In the genomic region with DNA sequence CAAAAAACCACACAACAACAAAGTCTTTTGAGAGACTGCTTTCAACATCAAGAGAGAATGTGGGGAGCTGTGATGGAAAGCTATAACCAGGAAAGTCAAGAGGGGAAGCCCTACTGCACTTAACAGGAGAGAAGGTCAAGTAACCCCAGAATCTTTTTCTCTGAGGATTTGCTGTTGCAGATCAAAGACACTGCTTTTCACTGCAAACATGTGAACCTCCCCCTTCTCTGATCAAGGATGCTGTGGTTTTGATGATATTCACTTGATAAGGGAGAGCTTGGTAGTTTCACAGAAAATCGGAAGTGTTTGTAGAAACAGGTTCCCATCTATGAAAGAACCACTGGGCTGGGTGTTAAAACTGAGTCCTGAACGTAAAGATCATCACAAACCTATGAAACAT, we compare ENCODE assay signal across 16 cellular contexts. TPM values are rescaled to one million over a fixed set of nuclear protein-coding genes. Genes with fewer than 3 reads are reported as not detected.
DNase-seq lines count a peak whose midpoint lies in the region; ATAC-seq and FAIRE-seq lines count a peak whose summit lies in the region.
"Had no signal": no experiment of that assay in that cellular context is flagged by ENCODE, and none has a peak within 500 bp of the region (broad histone marks: within the 10 kb centered on the region; RNA-seq: fewer than 3 reads in every experiment).

No MANE protein-coding gene starts in this region.

- peaks cover 96% of the 10 kb centered on the region for H3K36me3 Mint-ChIP-seq in activated T-helper 17 cell treated with anti-CD3 and anti-CD28 coated beads, Interleukin-2, amount 50 U/mL, for 72 hours (ENCODE audit: low read depth)
- H3K36me3 Mint-ChIP-seq in naive thymus-derived CD4-positive, alpha-beta T cell, result peaks cover 4 to 62% (median 25%) of the 10 kb centered on the region in 5 donors

- H3K27ac Mint-ChIP-seq in activated T-helper 17 cell treated with anti-CD3 and anti-CD28 coated beads, Interleukin-2, amount 50 U/mL, for 72 hours, result peak overlapping the region; percentile 86
- H3K27ac Mint-ChIP-seq in naive thymus-derived CD4-positive, alpha-beta T cell, result peak overlapping the region; percentile 37 to 89 (median 70)

- H3K27me3 Mint-ChIP-seq in activated T-helper 17 cell treated with anti-CD3 and anti-CD28 coated beads, Interleukin-2, amount 50 U/mL, for 72 hours, result no peaks in the 10 kb centered on the region
- H3K27me3 Mint-ChIP-seq in naive thymus-derived CD4-positive, alpha-beta T cell, result no peaks in the 10 kb centered on the region

- DNase-seq in Jurkat, Clone E6-1 (ENCODE audit: low read depth, low spot score), result peak; percentile 93
- DNase-seq in naive thymus-derived CD4-positive, alpha-beta T cell, result peak in 7 of 9 donors; percentile 59 to 76 (median 69)
- no peak for DNase-seq in RCC 7860 (ENCODE audit: low spot score)
- DNase-seq: activated effector memory CD4-positive, alpha-beta T cell treated with Interleukin-2 at 50 U/mL for 16 hours; NCI-H1048; NCI-H2171 treated with DMSO at 0.1 percent for 48 hours; pancreas had no signal

- POLR2A ChIA-PET in naive thymus-derived CD4-positive, alpha-beta T cell (lab: Charles Lee), result interaction anchor here (1.6 kb wide), 1 partner anchor 23 kb away, joined by 5 read pairs; no protein-coding TSS in a partner anchor

- ATAC-seq in activated T-helper 17 cell treated with anti-CD3 and anti-CD28 coated beads, Interleukin-2, amount 50 U/mL, for 72 hours (replicated peaks), result peak; percentile 16
- peak; percentile 48 for ATAC-seq in naive thymus-derived CD4-positive, alpha-beta T cell
- no peak for ATAC-seq in HG02678 (IDR thresholded peaks at IDR 0.05; ENCODE audit: unreplicated experiment)
- ATAC-seq in HG02970 (IDR thresholded peaks at IDR 0.05; ENCODE audit: low FRiP score, unreplicated experiment), result no peak
- no peak for ATAC-seq in GM21515 (IDR thresholded peaks at IDR 0.05; ENCODE audit: unreplicated experiment)
- ATAC-seq: pancreas had no signal

- H3K27me3 ChIP-seq in BLaER1, result no peaks in the 10 kb centered on the region
- no peaks in the 10 kb centered on the region for H3K27me3 ChIP-seq in naive thymus-derived CD4-positive, alpha-beta T cell (ENCODE audit: control insufficient read depth in 2 of 2, insufficient read depth in 2 of 2, low read length in 2 of 2)
- H3K27me3 ChIP-seq: cardiac muscle cell, pancreas had no signal

- peaks cover 45% of the 10 kb centered on the region for H3K4me1 Mint-ChIP-seq in activated T-helper 17 cell treated with anti-CD3 and anti-CD28 coated beads, Interleukin-2, amount 50 U/mL, for 72 hours
- H3K4me1 Mint-ChIP-seq in naive thymus-derived CD4-positive, alpha-beta T cell, result peaks cover 53 to 82% (median 69%) of the 10 kb centered on the region in 7 donors

- peak overlapping the region; percentile 93 for H3K4me3 Mint-ChIP-seq in activated T-helper 17 cell treated with anti-CD3 and anti-CD28 coated beads, Interleukin-2, amount 50 U/mL, for 72 hours
- peak overlapping the region; percentile 12 to 97 (median 70) for H3K4me3 Mint-ChIP-seq in naive thymus-derived CD4-positive, alpha-beta T cell

- no peaks in the 10 kb centered on the region for H3K9me3 Mint-ChIP-seq in activated T-helper 17 cell treated with anti-CD3 and anti-CD28 coated beads, Interleukin-2, amount 50 U/mL, for 72 hours
- no peaks in the 10 kb centered on the region for H3K9me3 Mint-ChIP-seq in naive thymus-derived CD4-positive, alpha-beta T cell

- peaks cover 63% of the 10 kb centered on the region for H4K20me1 ChIP-seq in BLaER1

- peaks cover 77% of the 10 kb centered on the region for H3K36me3 ChIP-seq in BLaER1
- H3K36me3 ChIP-seq in naive thymus-derived CD4-positive, alpha-beta T cell (ENCODE audit: control insufficient read depth in 2 of 3, insufficient read depth in 3 of 3, low read length in 3 of 3), result peaks cover 14 to 52% (median 25%) of the 10 kb centered on the region in 3 experiments

- peak overlapping the region; percentile 63 for H3K4me2 ChIP-seq in BLaER1

- peak overlapping the region; percentile 37; the same call in 1 of the 2 replicates for H3K9ac ChIP-seq in BLaER1

- intact Hi-C loops in naive thymus-derived CD4-positive, alpha-beta T cell (cut with micrococcal nuclease), result loop anchor here in 1 of 2 donors (2.0 to 10.0 kb wide), 3 partner anchors 13 to 389 kb away; a partner anchor contains a TSS

- no peak overlapping the region; the same call in 1 of the 2 replicates for H3K27ac ChIP-seq in BLaER1
- peak overlapping the region; percentile 18 for H3K27ac ChIP-seq in naive thymus-derived CD4-positive, alpha-beta T cell (ENCODE audit: low read depth, low read length)
- H3K27ac ChIP-seq: cardiac muscle cell, pancreas, thoracic aorta had no signal

- H3K4me3 ChIP-seq in BLaER1, result no peak overlapping the region
- no peak overlapping the region for H3K4me3 ChIP-seq in Jurkat, Clone E6-1 (ENCODE audit: low read length)
- peak overlapping the region; percentile 19 for H3K4me3 ChIP-seq in naive thymus-derived CD4-positive, alpha-beta T cell (ENCODE audit: low read length)
- H3K4me3 ChIP-seq: cardiac muscle cell, pancreas, thoracic aorta had no signal

- peaks cover 54% of the 10 kb centered on the region for H3K4me1 ChIP-seq in BLaER1
- peaks cover 52 to 54% of the 10 kb centered on the region in 2 donors for H3K4me1 ChIP-seq in naive thymus-derived CD4-positive, alpha-beta T cell (ENCODE audit: control insufficient read depth in 2 of 2, insufficient read depth in 2 of 2, low read length in 2 of 2)

- no peaks in the 10 kb centered on the region for H3K9me3 ChIP-seq in BLaER1
- no peaks in the 10 kb centered on the region for H3K9me3 ChIP-seq in naive thymus-derived CD4-positive, alpha-beta T cell (ENCODE audit: control insufficient read depth in 2 of 3, low read length in 3 of 3)
- H3K9me3 ChIP-seq: pancreas, thoracic aorta had no signal

- FAIRE-seq in RCC 7860 (lab: Jason Lieb, UNC), result no peak
- FAIRE-seq: islet of Langerhans, pancreas had no signal

- CTCF ChIA-PET in naive thymus-derived CD4-positive, alpha-beta T cell (lab: Charles Lee), result interaction anchor here (1.2 to 8.0 kb wide), 2 partner anchors 23 to 43 kb away, joined by 4 to 37 read pairs; no protein-coding TSS in a partner anchor

RNA-seq across cellular contexts. Expression of a gene that starts 4.8 kb away (rescaled TPM):
- polyA plus RNA-seq in Jurkat, Clone E6-1 (2012; ENCODE audit: insufficient read depth, insufficient read length), result 8.1 TPM
- total RNA-seq in activated T-helper 17 cell treated with anti-CD3 and anti-CD28 coated beads, Interleukin-2, amount 50 U/mL, for 72 hours, result 10 to 100 TPM; 18.4 to 39.4 TPM
- total RNA-seq in naive thymus-derived CD4-positive, alpha-beta T cell, result 10 to 100 TPM; 31.5 to 72.4 (median 53.3) TPM
- 1 to 10 TPM; 4.5 to 5.7 TPM for polyA plus RNA-seq in naive thymus-derived CD4-positive, alpha-beta T cell

RNA-seq across cellular contexts. Expression of a gene that starts 33.8 kb away (rescaled TPM):
- polyA plus RNA-seq in Jurkat, Clone E6-1 (2012; ENCODE audit: insufficient read depth, insufficient read length), result not detected
- total RNA-seq in activated T-helper 17 cell treated with anti-CD3 and anti-CD28 coated beads, Interleukin-2, amount 50 U/mL, for 72 hours, result under 1 TPM in 1 of 2 donors, not detected in 1; 0.26 TPM
- total RNA-seq in naive thymus-derived CD4-positive, alpha-beta T cell, result not detected
- not detected for polyA plus RNA-seq in naive thymus-derived CD4-positive, alpha-beta T cell
- total RNA-seq: cardiac muscle cell, pancreas, SK-MEL-5, thoracic aorta had no signal
- polyA plus RNA-seq: cardiac muscle cell had no signal

Comparison
In these comparisons a context has a peak if more than half of its experiments do, and no peak if none do; other contexts are left out.
1. ATAC-seq: peak in activated T-helper 17 cell treated with anti-CD3 and anti-CD28 coated beads, Interleukin-2, amount 50 U/mL, for 72 hours (single experiment) and naive thymus-derived CD4-positive, alpha-beta T cell (single experiment); none in HG02678 (single experiment), HG02970 (single experiment) and GM21515 (single experiment).